3 cellular contexts compared by ENCODE assay signal in genomic region chr3:122443762-122444490, GRCh38.
A peak's percentile ranks its signal among the peaks of the same experiment; 100 is the strongest.
TF ChIP-seq lines count a peak whose summit lies in the region.

No MANE protein-coding gene starts in this region.

TF ChIP-seq in HEK293, 187 proteins besides CTCF, POLR2A, EP300 and RAD21:
- TF ChIP-seq SETDB1 (IDR thresholded peaks at IDR 0.05; ENCODE audit: insufficient read length, low read length) = peak; percentile 28

TF ChIP-seq in H1, 55 proteins besides CTCF, POLR2A, EP300 and RAD21:
- TF ChIP-seq YY1 (IDR thresholded peaks at IDR 0.05; ENCODE audit: low read depth, low read length) (peak; percentile 83), SP1 (IDR thresholded peaks at IDR 0.05; ENCODE audit: low read depth, low read length) (peak; percentile 68)

TF ChIP-seq in liver, 16 proteins besides CTCF, POLR2A, EP300 and RAD21:
- peak; percentile 26 for TF ChIP-seq YY1 (IDR thresholded peaks at IDR 0.05)
TF ChIP-seq in liver: peak in this region for 1; not testable (repeated sequence) for 15.
